8 cellular contexts compared by ENCODE assay signal in the genomic region with DNA sequence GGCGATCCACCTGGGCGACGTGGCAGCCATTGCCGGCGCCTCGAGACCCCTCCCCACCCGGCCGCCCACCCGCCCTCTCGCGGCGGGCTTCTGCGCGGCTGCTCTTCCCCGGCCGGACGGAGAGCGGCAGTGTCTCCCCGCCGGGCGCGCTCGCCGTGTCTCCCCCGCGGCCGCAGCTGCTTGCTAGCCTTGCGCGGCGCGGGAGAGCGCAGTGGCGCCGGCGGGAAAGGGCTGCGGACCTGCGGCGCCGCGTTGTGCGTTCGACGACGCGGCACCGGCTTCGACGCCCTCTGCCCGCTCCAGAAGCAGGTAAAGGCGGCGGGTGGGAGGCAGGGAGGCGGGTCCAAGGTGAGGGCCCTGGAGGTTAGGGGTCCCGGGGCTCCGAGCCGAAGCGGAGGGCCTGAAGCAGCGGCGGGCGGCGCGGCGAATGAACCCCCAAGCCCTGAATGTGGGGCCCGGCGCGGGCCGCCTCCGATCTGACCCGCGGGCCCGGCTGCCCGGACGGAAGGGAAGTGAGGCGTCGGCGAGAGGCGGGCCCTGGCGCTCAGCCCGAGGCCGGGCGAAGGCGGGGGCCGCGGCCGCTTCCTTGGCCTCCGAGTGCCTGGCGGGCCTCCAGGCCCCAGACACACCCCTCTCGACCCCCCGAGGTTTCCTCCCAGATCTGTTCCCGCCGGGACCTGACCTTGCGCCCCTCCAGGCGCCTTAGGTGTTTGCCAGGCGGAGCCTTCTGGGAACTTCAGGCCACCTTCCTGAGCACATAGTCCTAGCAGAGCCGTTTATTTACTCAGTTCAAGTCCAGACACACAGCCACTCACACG. TPM values are rescaled to one million over a fixed set of nuclear protein-coding genes. Genes with fewer than 3 reads are reported as not detected.
DNase-seq lines count a peak whose midpoint lies in the region; ATAC-seq and TF ChIP-seq lines count a peak whose summit lies in the region.

Gene N4BP2, plus strand, starts transcription at position 129 of the 818 bp plus-strand sequence. CDS start 40,491 bp downstream, outside the sequence.

- peaks cover 6% of the 10 kb centered on the region for H3F3A ChIP-seq in DOHH2 (ENCODE audit: control insufficient read depth, insufficient read depth)

- H3K27ac ChIP-seq in DOHH2 (ENCODE audit: low read depth, low read length) (peak within 1 kb of the TSS; percentile 59), Karpas-422 (ENCODE audit: low read length) (peak within 1 kb of the TSS; percentile 81), stomach smooth muscle (ENCODE audit: low read length) (peak within 1 kb of the TSS; percentile 96)

- H3K9ac ChIP-seq in Karpas-422 (ENCODE audit: low read length) (peak within 1 kb of the TSS; percentile 81), stomach smooth muscle (ENCODE audit: low read length in 2 of 2) (peak within 1 kb of the TSS; percentile 86 to 94)

- no peaks in the 10 kb centered on the region for H3K9me2 ChIP-seq in DOHH2 (replicated peaks; ENCODE audit: control insufficient read depth, low read length)
- H3K9me2 ChIP-seq in Karpas-422 (replicated peaks; ENCODE audit: insufficient read depth, low read length): no peaks in the 10 kb centered on the region

- peaks cover 35% of the 10 kb centered on the region for H3K4me1 ChIP-seq in DOHH2 (ENCODE audit: control insufficient read depth, low read length)
- H3K4me1 ChIP-seq in Karpas-422 (ENCODE audit: low read length): peaks cover 38% of the 10 kb centered on the region
- H3K4me1 ChIP-seq in stomach smooth muscle (ENCODE audit: control insufficient read depth, insufficient read depth, low read length): peaks cover 7% of the 10 kb centered on the region

- H3K4me1 Mint-ChIP-seq in neural crest cell: peaks cover 40% of the 10 kb centered on the region

- 0 out of 2 replicates have a peak, but pooled peaks cover 3% of the 10 kb centered on the region for H4K20me1 ChIP-seq in DOHH2 (ENCODE audit: control insufficient read depth, insufficient read depth, low read depth, low read length)
- H4K20me1 ChIP-seq in Karpas-422 (ENCODE audit: insufficient read depth, low read depth, low read length): no peaks in the 10 kb centered on the region

- no peaks in the 10 kb centered on the region for H3K27me3 Mint-ChIP-seq in neural crest cell (ENCODE audit: low read depth)

- peak; percentile 57 for ATAC-seq in GM21825 (IDR thresholded peaks at IDR 0.05; ENCODE audit: unreplicated experiment)

- H2AFZ ChIP-seq in Karpas-422 (ENCODE audit: low read length): peak within 1 kb of the TSS; percentile 85

- peak within 1 kb of the TSS; percentile 99 for H3K27ac Mint-ChIP-seq in neural crest cell (ENCODE audit: unreplicated experiment)

- H3K4me2 ChIP-seq in DOHH2 (ENCODE audit: low read length): peak within 1 kb of the TSS; percentile 80
- H3K4me2 ChIP-seq in Karpas-422 (ENCODE audit: low read depth, low read length, poor library complexity, severe bottlenecking): peak within 1 kb of the TSS; percentile 86

- peak within 1 kb of the TSS; percentile 94 for H3K4me3 Mint-ChIP-seq in neural crest cell

- no peaks in the 10 kb centered on the region for H3K9me3 ChIP-seq in DOHH2 (ENCODE audit: control insufficient read depth, insufficient read depth, low read length)
- no peaks in the 10 kb centered on the region for H3K9me3 ChIP-seq in Karpas-422 (ENCODE audit: low read length)
- H3K9me3 ChIP-seq in stomach smooth muscle (ENCODE audit: control insufficient read depth in 2 of 2, low read length in 2 of 2): no peaks in the 10 kb centered on the region

- H3K79me2 ChIP-seq in DOHH2 (ENCODE audit: control insufficient read depth, low read length) (peaks cover 35% of the 10 kb centered on the region), Karpas-422 (ENCODE audit: low read length) (peaks cover 29% of the 10 kb centered on the region)

- TF ChIP-seq POLR2A in Raji (IDR thresholded peaks at IDR 0.05; ENCODE audit: insufficient read depth, low read depth, low read length): 0 out of 2 replicates have a peak, but pooled peaks have one; percentile 47

- 0 out of 2 replicates have a peak, but pooled peaks cover 3% of the 10 kb centered on the region for H3K27me3 ChIP-seq in DOHH2 (ENCODE audit: control insufficient read depth, low read length)
- H3K27me3 ChIP-seq in Karpas-422 (ENCODE audit: low read length): no peaks in the 10 kb centered on the region
- H3K27me3 ChIP-seq in stomach smooth muscle (ENCODE audit: control insufficient read depth in 1 of 2, insufficient read depth in 2 of 2, low read length in 2 of 2): no peaks in the 10 kb centered on the region

- peaks cover 4% of the 10 kb centered on the region for H3K36me3 Mint-ChIP-seq in neural crest cell (ENCODE audit: low read depth)

- H3K4me3 ChIP-seq in DOHH2 (ENCODE audit: low read length) (peak within 1 kb of the TSS; percentile 86), Karpas-422 (ENCODE audit: low read length) (peak within 1 kb of the TSS; percentile 70), stomach smooth muscle (ENCODE audit: low read length in 2 of 2) (peak within 1 kb of the TSS; percentile 86 to 94)

- DNase-seq in Karpas-422: peak; percentile 91
- peak; percentile 60 for DNase-seq in activated effector memory CD4-positive, alpha-beta T cell treated with Interleukin-2 at 50 U/mL for 16 hours
- peak; percentile 71 for DNase-seq in fibroblast of the conjunctiva (ENCODE audit: low read depth)
- peak; percentile 43 for DNase-seq in neural crest cell (ENCODE audit: low read depth, low spot score)

- TF ChIP-seq CTCF in DOHH2 (IDR thresholded peaks at IDR 0.05; ENCODE audit: low read depth, low read length, poor library complexity, severe bottlenecking) (peak; percentile 61), neural crest cell (conservative IDR thresholded peaks at IDR 0.05) (peak; percentile 70)

- H3K36me3 ChIP-seq in DOHH2 (ENCODE audit: control insufficient read depth, low read length): no peaks in the 10 kb centered on the region
- no peaks in the 10 kb centered on the region for H3K36me3 ChIP-seq in Karpas-422 (ENCODE audit: insufficient read depth, low read length)
- no peaks in the 10 kb centered on the region for H3K36me3 ChIP-seq in stomach smooth muscle (ENCODE audit: control insufficient read depth in 2 of 2, insufficient read depth in 2 of 2, low read length in 2 of 2)

- H3K9me3 Mint-ChIP-seq in neural crest cell: no peaks in the 10 kb centered on the region

RNA-seq across cellular contexts. Expression of gene N4BP2, which starts in this region (rescaled TPM):
- 14.7 and 20.7 TPM in 2 replicates for total RNA-seq in Karpas-422 (2014; rRNA removed; shearing (Covaris generic); ENCODE audit: low replicate concordance)
- 24.7 and 25.2 TPM in 2 replicates for total RNA-seq in neural crest cell

Comparison
In these comparisons a context has a peak if more than half of its experiments do, and no peak if none do; other contexts are left out.
1. Peak in every context shown above with its lines: DNase-seq, ATAC-seq, H3K4me3 ChIP-seq and H3K27ac ChIP-seq.